8 cellular contexts compared by ENCODE assay signal in the genomic region with DNA sequence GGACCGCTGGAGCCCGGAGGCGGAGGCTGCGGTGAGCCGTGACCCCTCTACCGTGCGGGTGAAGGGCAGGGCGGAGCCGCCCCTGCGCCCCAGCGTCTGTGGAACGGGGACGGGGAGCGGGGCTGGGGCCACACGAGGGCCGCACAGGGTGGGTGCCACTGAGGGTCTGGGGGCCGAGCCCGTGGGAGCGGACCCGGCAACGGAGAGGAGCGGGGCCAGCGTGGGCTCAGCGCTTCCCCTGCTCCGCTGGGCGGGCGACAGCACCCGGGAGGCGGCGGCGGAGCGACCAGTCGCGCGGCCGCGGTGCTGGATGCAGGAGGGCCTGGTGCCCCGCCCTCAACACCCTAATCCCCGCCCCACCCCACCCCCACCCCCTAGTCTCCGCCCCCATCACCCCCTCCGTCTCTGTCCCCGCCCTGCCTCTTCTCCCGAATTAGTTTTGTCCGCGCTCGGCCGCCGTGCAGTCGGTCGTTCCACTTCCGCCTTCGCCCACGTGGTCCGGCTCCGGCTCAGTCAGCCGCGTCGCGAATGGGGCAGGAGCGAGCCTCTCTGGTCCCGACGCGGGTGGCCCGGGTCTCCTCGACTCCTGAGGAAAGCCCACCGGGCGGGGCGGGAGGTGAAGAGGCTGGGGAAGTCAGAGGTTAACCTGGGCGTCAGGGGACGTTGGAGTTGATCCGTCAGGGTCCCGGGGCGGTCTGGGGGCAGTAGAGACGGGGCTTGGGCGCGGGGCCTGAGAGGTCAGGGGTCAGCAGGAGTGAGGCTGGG. TPM values are rescaled to one million over a fixed set of nuclear protein-coding genes. Genes with fewer than 3 reads are reported as not detected.
DNase-seq lines count a peak whose midpoint lies in the region; ATAC-seq and TF ChIP-seq lines count a peak whose summit lies in the region.

A gene (plus strand): TSS at position 512 of the 765 bp plus-strand sequence. CDS start 447 bp downstream, outside the sequence.

- TF ChIP-seq CTCF in OCI-LY7 (conservative IDR thresholded peaks at IDR 0.05; ENCODE audit: low read length), result no peak

- no peaks in the 10 kb centered on the region for H3K9me2 ChIP-seq in OCI-LY7 (ENCODE audit: insufficient read depth, low read length)

- H4K20me1 ChIP-seq in OCI-LY7 (ENCODE audit: insufficient read depth, low read length), result peaks cover 4% of the 10 kb centered on the region; the same call in 1 of the 2 replicates

- ATAC-seq in GM21515 (IDR thresholded peaks at IDR 0.05; ENCODE audit: unreplicated experiment), result peak; percentile 67

- peak within 1 kb of the TSS; percentile 96 for H3K4me2 ChIP-seq in OCI-LY7 (ENCODE audit: low read length)

- H3K9me3 ChIP-seq in OCI-LY7 (ENCODE audit: low read length) (no peaks in the 10 kb centered on the region), mononuclear cell (ENCODE audit: low read depth, low read length) (no peaks in the 10 kb centered on the region)

- CTCF ChIA-PET in OCI-LY7 (lab: Charles Lee; ENCODE audit: unreplicated experiment), result no interaction called here

- H2AFZ ChIP-seq in OCI-LY7 (ENCODE audit: low read length), result peak within 1 kb of the TSS; percentile 17; the same call in 1 of the 2 replicates

- H3K36me3 ChIP-seq in OCI-LY7 (ENCODE audit: insufficient read depth, low read length), result peaks cover 38% of the 10 kb centered on the region

- H3K79me2 ChIP-seq in OCI-LY7 (ENCODE audit: insufficient read depth, low read depth, low read length), result peaks cover 25% of the 10 kb centered on the region

- POLR2A ChIA-PET in OCI-LY7 (lab: Charles Lee), result interaction anchor here (0.5 kb wide), 1 partner anchor 15 kb away, joined by 3 read pairs; no protein-coding TSS in a partner anchor

- no peaks in the 10 kb centered on the region for H3K27me3 ChIP-seq in mononuclear cell (ENCODE audit: insufficient read depth, low read length)

- DNase-seq in D341Med (ENCODE audit: low spot score) (peak; percentile 99), HuH-7 (ENCODE audit: low spot score) (peak; percentile 95), OCI-LY7 (ENCODE audit: low spot score) (peak; percentile 95), activated T-cell treated with anti-CD3 and anti-CD28 coated beads for 1 hour (ENCODE audit: low read depth) (peak; percentile 91), epidermal melanocyte (ENCODE audit: insufficient read length, low spot score) (peak; percentile 99)
- DNase-seq in stimulated activated CD8-positive, alpha-beta memory T cell treated with anti-CD3 and anti-CD28 coated beads, Interleukin-2, amount 100 ng/mL, for 48 hours (ENCODE audit: low read depth in 2 of 2), result peak; percentile 86

- H3K27ac ChIP-seq in OCI-LY7 (ENCODE audit: low read depth, low read length, poor library complexity, severe bottlenecking), result peak within 1 kb of the TSS; percentile 65

- intact Hi-C loops in OCI-LY7 (cut with micrococcal nuclease; ENCODE audit: unreplicated experiment), result loop anchor here (1.0 to 10.0 kb wide), 3 partner anchors 20 to 136 kb away; a partner anchor contains a TSS

- peak within 1 kb of the TSS; percentile 94 for H3K4me3 ChIP-seq in OCI-LY7 (ENCODE audit: low read depth, low read length, poor library complexity, severe bottlenecking)
- H3K4me3 ChIP-seq in mononuclear cell (ENCODE audit: low read length), result peak within 1 kb of the TSS; percentile 68

- BruUV-seq in OCI-LY7 (replicated peaks; lab: Mats Ljungman, UMichigan), result no TSS peak

- H3K4me1 ChIP-seq in OCI-LY7 (ENCODE audit: insufficient read depth, low read length, poor library complexity, severe bottlenecking), result peaks cover 28% of the 10 kb centered on the region
- H3K4me1 ChIP-seq in mononuclear cell (ENCODE audit: insufficient read depth, low read length), result peaks cover 32% of the 10 kb centered on the region

RNA-seq across cellular contexts. Expression of the gene that starts here (rescaled TPM):
- 38.4 and 43.5 TPM in 2 replicates for total RNA-seq in OCI-LY7 (2014; rRNA removed; shearing (Covaris generic))
- total RNA-seq in OCI-LY7 (2022) (58.9 and 78.3 TPM in 2 replicates), mononuclear cell (4.5 TPM)

Comparison
In these comparisons a context has a peak if more than half of its experiments do, and no peak if none do; other contexts are left out.
1. Peak in every context shown above with its lines: DNase-seq, ATAC-seq, H3K4me3 ChIP-seq and H3K27ac ChIP-seq.